Comparison of ENCODE assay signal across 8 cellular contexts in the genomic region with DNA sequence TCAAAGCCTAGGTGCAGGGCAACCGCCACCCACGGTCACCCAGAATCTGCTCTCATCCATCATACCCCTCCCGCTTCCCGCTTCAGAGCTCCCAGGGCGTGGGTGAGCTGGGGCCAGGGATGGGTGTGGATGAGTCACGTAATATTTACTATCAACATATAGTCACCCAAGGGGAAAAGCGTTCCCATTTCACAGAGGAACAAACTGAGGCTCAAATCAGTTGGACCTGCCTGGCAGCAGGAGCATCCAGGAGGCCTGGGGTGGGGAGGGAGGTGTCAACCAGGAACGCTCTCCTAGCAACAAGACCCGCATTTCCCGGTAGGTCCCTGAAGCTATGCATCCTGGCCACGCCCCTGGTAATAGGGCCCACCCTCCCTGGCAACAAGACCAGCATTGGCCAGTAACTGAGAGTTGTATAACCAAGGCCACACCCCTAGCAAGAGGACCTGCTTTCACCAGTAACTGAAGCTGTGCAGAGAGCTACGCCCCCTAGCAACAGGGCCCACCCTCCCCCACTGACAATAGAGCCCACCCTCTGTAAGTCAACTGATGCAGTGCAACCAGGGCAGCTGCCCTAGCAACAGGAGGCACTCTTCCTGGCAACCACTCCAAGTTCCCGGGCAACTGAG. TPM values are rescaled to one million over a fixed set of nuclear protein-coding genes. Genes with fewer than 3 reads are reported as not detected.
A peak's percentile ranks its signal among the peaks of the same experiment; 100 is the strongest.
DNase-seq lines count a peak whose midpoint lies in the region; ATAC-seq and TF ChIP-seq lines count a peak whose summit lies in the region.

No MANE protein-coding gene starts in this region.

- intact Hi-C loops in left colon (cut with DNase I, micrococcal nuclease): loop anchor here in 1 of 2 donors (5.0 kb wide), 1 partner anchor 33 kb away; no protein-coding TSS in a partner anchor

- no peak for TF ChIP-seq CTCF in GM13977 (IDR thresholded peaks at IDR 0.05; ENCODE audit: extremely low read depth, insufficient read depth, missing control alignments)

- DNase-seq in Ammon's horn (ENCODE audit: low spot score) (peak; percentile 69), GM13977 (ENCODE audit: low spot score) (peak; percentile 88), NCI-H2107 treated with DMSO at 0.1 percent for 48 hours (lab: John Stamatoyannopoulos, UW; ENCODE audit: unreplicated experiment) (peak; percentile 29), amniotic epithelial cell (ENCODE audit: low read depth) (peak; percentile 72), left colon (peak; percentile 64 to 65), SKM-1 (lab: John Stamatoyannopoulos, UW; ENCODE audit: unreplicated experiment) (no peak), AML-193 (lab: John Stamatoyannopoulos, UW) (no peak)

- ATAC-seq in left colon: peak; percentile 65
- no peak for ATAC-seq in HG03039 (IDR thresholded peaks at IDR 0.05; ENCODE audit: unreplicated experiment)

- in situ Hi-C loops in GM13977 (cut with MboI; ENCODE audit: low pct_unique_long_range_greater_than_20kb, low sequenced_read_pairs, unreplicated experiment): loop anchor here (25.0 kb wide), 2 partner anchors 112 to 313 kb away; partner anchors contain the start of genes GNB1L and RTL10

RNA-seq across cellular contexts. Expression of gene TXNRD2, which starts 32.7 kb away (rescaled TPM):
- total RNA-seq in left colon: 10 to 100 TPM; 18.2 to 21.5 TPM

RNA-seq across cellular contexts. Expression of gene COMT, which starts 32.8 kb away (rescaled TPM):
- 10 to 100 TPM; 58.2 to 71.3 TPM for total RNA-seq in left colon

RNA-seq across cellular contexts. Expression of gene ARVCF, which starts 42.3 kb away (rescaled TPM):
- total RNA-seq in left colon: 10 to 100 TPM; 12.2 to 13.0 TPM

RNA-seq across cellular contexts. Expression of gene TANGO2, which starts 46.6 kb away (rescaled TPM):
- total RNA-seq in left colon: 10 to 100 TPM; 28.7 to 29.9 TPM

Comparison
In these comparisons a context has a peak if more than half of its experiments do, and no peak if none do; other contexts are left out.
1. DNase-seq: peak in Ammon's horn (single experiment), GM13977 (single experiment), NCI-H2107 treated with DMSO at 0.1 percent for 48 hours (single experiment), amniotic epithelial cell (single experiment) and left colon (2 of 2); none in SKM-1 (single experiment) and AML-193 (0 of 2).